In genomic region chr12:124201248-124201647, GRCh38 we compare ENCODE assay signal across 11 cellular contexts.
"Had no signal": no experiment of that assay in that cellular context is flagged by ENCODE, and none has a peak within 500 bp of the region (broad histone marks: within the 10 kb centered on the region; RNA-seq: fewer than 3 reads in every experiment).

No MANE protein-coding gene starts in this region.

- H3K4me2 ChIP-seq: KMS-11 had no signal

- H3K4me3 ChIP-seq: GM23248 had no signal

- H3K9ac ChIP-seq: GM23248, KMS-11 had no signal

- DNase-seq: GM23248, GOT3, H9, HCEC 1CT, HFFc6, IMR-90, Karpas-422, KBM-7 had no signal

- H2AFZ ChIP-seq: GM23248 had no signal

- FAIRE-seq: H54, HTR-8/SVneo had no signal

- H3K27ac ChIP-seq: GM23248, KMS-11 had no signal
